Comparison of ENCODE assay signal across 10 cellular contexts in genomic region chr4:40515037-40515397, GRCh38.
DNase-seq lines count a peak whose midpoint lies in the region; ATAC-seq and TF ChIP-seq lines count a peak whose summit lies in the region.
"Had no signal": no experiment of that assay in that cellular context is flagged by ENCODE, and none has a peak within 500 bp of the region (broad histone marks: within the 10 kb centered on the region; RNA-seq: fewer than 3 reads in every experiment).

No MANE protein-coding gene starts in this region.

- peaks cover 0 to 66% (median 9%) of the 10 kb centered on the region in 10 experiments; a peak in 13 of 20 replicates for H3K4me1 ChIP-seq in BLaER1 treated with 17β-estradiol and CSF1 and Interleukin-3, amounts not matched to agents 10 nM and 100 nM
- H3K4me1 ChIP-seq in duodenal mucosa (ENCODE audit: control insufficient read depth in 1 of 2, insufficient read depth in 2 of 2, low read length in 2 of 2): peaks cover 7 to 19% of the 10 kb centered on the region in 2 donors
- H3K4me1 ChIP-seq in muscle layer of duodenum (ENCODE audit: control insufficient read depth in 1 of 2, insufficient read depth in 2 of 2, low read length in 2 of 2): no peaks in the 10 kb centered on the region
- H3K4me1 ChIP-seq in gastroesophageal sphincter: no peaks in the 10 kb centered on the region

- H3K27me3 ChIP-seq in BLaER1 treated with 17β-estradiol and CSF1 and Interleukin-3, amounts not matched to agents 10 nM and 100 nM: no peaks in the 10 kb centered on the region
- H3K27me3 ChIP-seq in duodenal mucosa (ENCODE audit: control insufficient read depth in 1 of 2, insufficient read depth in 2 of 2, low read length in 2 of 2): no peaks in the 10 kb centered on the region
- H3K27me3 ChIP-seq in muscle layer of duodenum (ENCODE audit: low read depth, low read length): no peaks in the 10 kb centered on the region
- no peaks in the 10 kb centered on the region for H3K27me3 ChIP-seq in gastroesophageal sphincter

- peak overlapping the region in 3 of 11 experiments; percentile 6 to 70 (median 63); a peak in 5 of 22 replicates for H3K27ac ChIP-seq in BLaER1 treated with 17β-estradiol and CSF1 and Interleukin-3, amounts not matched to agents 10 nM and 100 nM
- H3K27ac ChIP-seq in duodenal mucosa (ENCODE audit: low read depth, low read length): peak overlapping the region; percentile 90
- peak overlapping the region; percentile 71 for H3K27ac ChIP-seq in muscle layer of duodenum (ENCODE audit: low read length)
- no peak overlapping the region for H3K27ac ChIP-seq in gastroesophageal sphincter

- H4K20me1 ChIP-seq in BLaER1 treated with 17β-estradiol and CSF1 and Interleukin-3, amounts not matched to agents 10 nM and 100 nM: peaks cover 0 to 98% (median 0%) of the 10 kb centered on the region in 11 experiments; a peak in 4 of 22 replicates

- H3K4me3 ChIP-seq in BLaER1 treated with 17β-estradiol and CSF1 and Interleukin-3, amounts not matched to agents 10 nM and 100 nM: peak overlapping the region in 3 of 10 experiments; percentile 5 to 46 (median 23); a peak in 4 of 20 replicates
- peak overlapping the region; percentile 69 to 73 for H3K4me3 ChIP-seq in duodenal mucosa (ENCODE audit: low read depth in 1 of 2, low read length in 2 of 2)
- H3K4me3 ChIP-seq in muscle layer of duodenum (ENCODE audit: low read depth in 1 of 2, low read length in 2 of 2): peak overlapping the region in 1 of 2 donors; percentile 67
- H3K4me3 ChIP-seq in gastroesophageal sphincter: no peak overlapping the region

- TF ChIP-seq POLR2A in gastroesophageal sphincter (IDR thresholded peaks at IDR 0.05): no peak

- H3K9ac ChIP-seq in BLaER1 treated with 17β-estradiol and CSF1 and Interleukin-3, amounts not matched to agents 10 nM and 100 nM: peak overlapping the region in 3 of 11 experiments; percentile 32 to 56 (median 34); a peak in 3 of 22 replicates
- H3K9ac ChIP-seq in duodenal mucosa (ENCODE audit: low read depth in 1 of 2, low read length in 2 of 2): peak overlapping the region; percentile 40 to 93

- H3K36me3 ChIP-seq in BLaER1 treated with 17β-estradiol and CSF1 and Interleukin-3, amounts not matched to agents 10 nM and 100 nM: peaks cover 0 to 47% (median 0%) of the 10 kb centered on the region in 11 experiments; a peak in 4 of 22 replicates
- H3K36me3 ChIP-seq in duodenal mucosa (ENCODE audit: control insufficient read depth in 1 of 2, insufficient read depth in 2 of 2, low read length in 2 of 2) (peaks cover 5 to 7% of the 10 kb centered on the region in 2 donors), muscle layer of duodenum (ENCODE audit: control insufficient read depth in 1 of 2, insufficient read depth in 2 of 2, low read length in 2 of 2) (no peaks in the 10 kb centered on the region), gastroesophageal sphincter (no peaks in the 10 kb centered on the region)

- no peak for TF ChIP-seq EP300 in gastroesophageal sphincter (IDR thresholded peaks at IDR 0.05)

- DNase-seq in NCI-H226 (peak; percentile 79), iPS-NIHi11 (ENCODE audit: low spot score) (no peak), NCI-H2196 (lab: John Stamatoyannopoulos, UW; ENCODE audit: unreplicated experiment) (no peak)
- DNase-seq: activated T-cell treated with anti-CD3 and anti-CD28 coated beads, Interleukin-2, amount 50 U/mL, for 4 hours; CD4-positive, alpha-beta memory T cell had no signal

- no peak for ATAC-seq in gastroesophageal sphincter
- ATAC-seq in HG03520 (IDR thresholded peaks at IDR 0.05; ENCODE audit: unreplicated experiment): no peak

- H3K4me2 ChIP-seq in BLaER1 treated with 17β-estradiol and CSF1 and Interleukin-3, amounts not matched to agents 10 nM and 100 nM: peak overlapping the region in 6 of 11 experiments; percentile 18 to 84 (median 40); a peak in 10 of 22 replicates

- H3K9me3 ChIP-seq in BLaER1 treated with 17β-estradiol and CSF1 and Interleukin-3, amounts not matched to agents 10 nM and 100 nM (replicated peaks in 1 of 11): no peaks in the 10 kb centered on the region
- H3K9me3 ChIP-seq in duodenal mucosa (ENCODE audit: control insufficient read depth in 1 of 2, low read length in 2 of 2) (no peaks in the 10 kb centered on the region), muscle layer of duodenum (ENCODE audit: control insufficient read depth in 1 of 2, low read length in 2 of 2) (no peaks in the 10 kb centered on the region), gastroesophageal sphincter (no peaks in the 10 kb centered on the region)

- 80 to 94% methylated on average over 2 of the region's 2 CpGs for WGBS in gastroesophageal sphincter (ENCODE audit: low coverage in 1 of 2), 2 donors

- TF ChIP-seq CTCF in gastroesophageal sphincter (IDR thresholded peaks at IDR 0.05): no peak

Comparison
In these comparisons a context has a peak if more than half of its experiments do, and no peak if none do; other contexts are left out.
1. H3K27ac ChIP-seq: peak in duodenal mucosa (single experiment) and muscle layer of duodenum (single experiment); none in gastroesophageal sphincter (0 of 4).
2. H3K4me3 ChIP-seq: peak in duodenal mucosa (2 of 2); none in gastroesophageal sphincter (0 of 2).